Comparison of ENCODE assay signal across 10 cellular contexts in genomic region chr13:109704771-109705628, GRCh38.
DNase-seq lines count a peak whose midpoint lies in the region; ATAC-seq, FAIRE-seq and TF ChIP-seq lines count a peak whose summit lies in the region.
"Had no signal": no experiment of that assay in that cellular context is flagged by ENCODE, and none has a peak within 500 bp of the region (broad histone marks: within the 10 kb centered on the region; RNA-seq: fewer than 3 reads in every experiment).

No MANE protein-coding gene starts in this region.

- H3K4me1 Mint-ChIP-seq in activated T-cell treated with anti-CD3 and anti-CD28 coated beads, Interleukin-2, amount 50 U/mL, for 72 hours (ENCODE audit: low read depth) = peaks cover 10% of the 10 kb centered on the region

- H3K27ac ChIP-seq in GM23248 = no peak overlapping the region
- H3K27ac ChIP-seq: KMS-11 had no signal

- no peaks in the 10 kb centered on the region for H3K36me3 ChIP-seq in GM23248 (ENCODE audit: low read depth)

- WGBS in GM23248 (ENCODE audit: low coverage in 1 of 2, low lambda C conversion rate in 2 of 2, missing lambda C conversion rate in 2 of 2), 2 experiments = 41 to 46% methylated on average over 22 of the region's 22 CpGs

- H3K4me3 ChIP-seq in GM23248 = no peak overlapping the region
- no peak overlapping the region for H3K4me3 ChIP-seq in fibroblast of mammary gland (ENCODE audit: control insufficient read depth, low read depth, low read length)

- in situ Hi-C loops in GM23248 (cut with MboI) = no loop called here

- H3K4me3 Mint-ChIP-seq in activated T-cell treated with anti-CD3 and anti-CD28 coated beads, Interleukin-2, amount 50 U/mL, for 72 hours = peak overlapping the region in 1 of 2 donors; percentile 27

- H3K9me3 Mint-ChIP-seq in activated T-cell treated with anti-CD3 and anti-CD28 coated beads, Interleukin-2, amount 50 U/mL, for 72 hours = no peaks in the 10 kb centered on the region

- no peak overlapping the region for H2AFZ ChIP-seq in GM23248

- peaks cover 78% of the 10 kb centered on the region for H3K27me3 ChIP-seq in GM23248 (replicated peaks; ENCODE audit: insufficient read depth)

- no peak for ATAC-seq in activated T-cell treated with anti-CD3 and anti-CD28 coated beads, Interleukin-2, amount 50 U/mL, for 72 hours (replicated peaks in 1 of 2)

- H3K9ac ChIP-seq in GM23248 = no peak overlapping the region
- H3K9ac ChIP-seq: KMS-11 had no signal

- H3K27me3 Mint-ChIP-seq in activated T-cell treated with anti-CD3 and anti-CD28 coated beads, Interleukin-2, amount 50 U/mL, for 72 hours (ENCODE audit: low read depth) = peaks cover 41% of the 10 kb centered on the region

- FAIRE-seq in RCC 7860 (lab: Jason Lieb, UNC) = no peak
- FAIRE-seq: urothelium cell line had no signal

- no peak for TF ChIP-seq CTCF in fibroblast of mammary gland (conservative IDR thresholded peaks at IDR 0.05; ENCODE audit: control insufficient read depth, insufficient read depth, low read depth, low read length)

- H3K4me1 ChIP-seq in GM23248 (ENCODE audit: insufficient read depth) = no peaks in the 10 kb centered on the region

- DNase-seq in GM23248 (peak; percentile 20), NOMO-1 treated with dmso at 0.1 percent for 144 hours (lab: John Stamatoyannopoulos, UW; ENCODE audit: unreplicated experiment) (peak; percentile 46), fibroblast of mammary gland (ENCODE audit: low read depth) (peak; percentile 27), pons (ENCODE audit: low spot score) (peak; percentile 59), RCC 7860 (ENCODE audit: low spot score) (no peak), occipital lobe (lab: John Stamatoyannopoulos, UW) (no peak), GM19240 (ENCODE audit: insufficient read length, low spot score) (no peak)
- no peak for DNase-seq in activated T-cell treated with anti-CD3 and anti-CD28 coated beads, Interleukin-2, amount 50 U/mL, for 72 hours

- H3K9me3 ChIP-seq in GM23248 (ENCODE audit: low read depth) = no peaks in the 10 kb centered on the region

- H4K20me1 ChIP-seq in GM23248 (ENCODE audit: insufficient read depth) = no peaks in the 10 kb centered on the region

- H3K9me2 ChIP-seq in GM23248 (ENCODE audit: insufficient read depth) = no peaks in the 10 kb centered on the region

- H3F3A ChIP-seq in GM23248 (ENCODE audit: insufficient read depth) = no peaks in the 10 kb centered on the region

- no peaks in the 10 kb centered on the region for H3K79me2 ChIP-seq in GM23248 (ENCODE audit: insufficient read depth)

- no peak overlapping the region for H3K27ac Mint-ChIP-seq in activated T-cell treated with anti-CD3 and anti-CD28 coated beads, Interleukin-2, amount 50 U/mL, for 72 hours

- no peaks in the 10 kb centered on the region for H3K36me3 Mint-ChIP-seq in activated T-cell treated with anti-CD3 and anti-CD28 coated beads, Interleukin-2, amount 50 U/mL, for 72 hours (ENCODE audit: insufficient read depth in 2 of 2)

- no peak overlapping the region for H3K4me2 ChIP-seq in GM23248 (ENCODE audit: unreplicated experiment)
- H3K4me2 ChIP-seq: KMS-11 had no signal

Comparison
In these comparisons a context has a peak if more than half of its experiments do, and no peak if none do; other contexts are left out.
1. DNase-seq: peak in GM23248 (single experiment), NOMO-1 treated with dmso at 0.1 percent for 144 hours (single experiment), fibroblast of mammary gland (single experiment) and pons (single experiment); none in RCC 7860 (single experiment), occipital lobe (single experiment), activated T-cell treated with anti-CD3 and anti-CD28 coated beads, Interleukin-2, amount 50 U/mL, for 72 hours (0 of 2) and GM19240 (single experiment).